ENCODE assay signal across 8 cellular contexts in genomic region chr16:66872927-66873684, GRCh38. TPM values are rescaled to one million over a fixed set of nuclear protein-coding genes. Genes with fewer than 3 reads are reported as not detected.
DNase-seq lines count a peak whose midpoint lies in the region; TF ChIP-seq lines count a peak whose summit lies in the region.

No MANE protein-coding gene starts in this region.

- H4K20me1 ChIP-seq in GM23248 (ENCODE audit: insufficient read depth), result no peaks in the 10 kb centered on the region
- H4K20me1 ChIP-seq in Karpas-422 (ENCODE audit: insufficient read depth, low read depth, low read length), result no peaks in the 10 kb centered on the region

- in situ Hi-C loops in GM23248 (cut with MboI), result loop anchor here (25.0 kb wide), 1 partner anchor 461 kb away; no protein-coding TSS in a partner anchor

- H3K27ac ChIP-seq in GM23248 (peak overlapping the region; percentile 57), Karpas-422 (ENCODE audit: low read length) (no peak overlapping the region), SJCRH30 (no peak overlapping the region), neutrophil (peak overlapping the region; percentile 72), substantia nigra (ENCODE audit: low read depth, low read length, poor library complexity, severe bottlenecking) (peak overlapping the region; percentile 49)

- peaks cover 18% of the 10 kb centered on the region for H3F3A ChIP-seq in GM23248 (ENCODE audit: insufficient read depth)

- H3K9me2 ChIP-seq in GM23248 (ENCODE audit: insufficient read depth) (no peaks in the 10 kb centered on the region), Karpas-422 (replicated peaks; ENCODE audit: insufficient read depth, low read length) (no peaks in the 10 kb centered on the region)

- H3K4me3 ChIP-seq in GM23248 (peak overlapping the region; percentile 66), Karpas-422 (ENCODE audit: low read length) (peak overlapping the region; percentile 62), SJCRH30 (peak overlapping the region; percentile 28), neutrophil (ENCODE audit: low read depth in 1 of 2, low read length in 1 of 2) (peak overlapping the region; percentile 36 to 54)

- peak; percentile 90 for TF ChIP-seq CTCF in neutrophil (IDR thresholded peaks at IDR 0.05)

- H3K4me2 ChIP-seq in GM23248 (ENCODE audit: unreplicated experiment) (peak overlapping the region; percentile 82), Karpas-422 (ENCODE audit: low read depth, low read length, poor library complexity, severe bottlenecking) (peak overlapping the region; percentile 74)

- peak overlapping the region; percentile 93 for H2AFZ ChIP-seq in GM23248
- peak overlapping the region; percentile 86 for H2AFZ ChIP-seq in Karpas-422 (ENCODE audit: low read length)

- 1 to 2% methylated on average over 40 of the region's 40 CpGs for WGBS in GM23248 (ENCODE audit: low coverage in 1 of 2, low lambda C conversion rate in 2 of 2, missing lambda C conversion rate in 2 of 2), 2 experiments

- DNase-seq in ELR (ENCODE audit: low read depth) (peak; percentile 100), GM23248 (peak; percentile 100), Karpas-422 (peak; percentile 95), SJCRH30 (peak; percentile 93 to 94), germinal center (ENCODE audit: low spot score) (peak; percentile 80), substantia nigra (lab: John Stamatoyannopoulos, UW) (peak in 48 of 49 donors; percentile 21 to 91 (median 80))
- DNase-seq in activated naive CD4-positive, alpha-beta T cell treated with Interleukin-2 at 50 U/mL for 16 hours, result peak; percentile 89

- H3K36me3 ChIP-seq in GM23248 (ENCODE audit: low read depth) (no peaks in the 10 kb centered on the region), Karpas-422 (ENCODE audit: insufficient read depth, low read length) (no peaks in the 10 kb centered on the region), SJCRH30 (no peaks in the 10 kb centered on the region), neutrophil (no peaks in the 10 kb centered on the region)

- H3K9me3 ChIP-seq in GM23248 (ENCODE audit: low read depth), result no peaks in the 10 kb centered on the region
- H3K9me3 ChIP-seq in Karpas-422 (ENCODE audit: low read length), result no peaks in the 10 kb centered on the region
- H3K9me3 ChIP-seq in SJCRH30 (replicated peaks), result no peaks in the 10 kb centered on the region
- H3K9me3 ChIP-seq in neutrophil, result no peaks in the 10 kb centered on the region

- H3K27me3 ChIP-seq in GM23248 (replicated peaks; ENCODE audit: insufficient read depth) (no peaks in the 10 kb centered on the region), Karpas-422 (ENCODE audit: low read length) (no peaks in the 10 kb centered on the region), SJCRH30 (no peaks in the 10 kb centered on the region), neutrophil (no peaks in the 10 kb centered on the region)

- H3K9ac ChIP-seq in GM23248 (peak overlapping the region; percentile 66), Karpas-422 (ENCODE audit: low read length) (peak overlapping the region; percentile 62)

- peaks cover 17% of the 10 kb centered on the region for H3K4me1 ChIP-seq in GM23248 (ENCODE audit: insufficient read depth)
- peaks cover 15% of the 10 kb centered on the region for H3K4me1 ChIP-seq in Karpas-422 (ENCODE audit: low read length)
- H3K4me1 ChIP-seq in SJCRH30, result peaks cover 20% of the 10 kb centered on the region
- peaks cover 12 to 17% of the 10 kb centered on the region in 2 experiments for H3K4me1 ChIP-seq in neutrophil (ENCODE audit: control insufficient read depth in 1 of 2, insufficient read depth in 1 of 2, low read depth in 1 of 2, low read length in 1 of 2)

- H3K79me2 ChIP-seq in GM23248 (ENCODE audit: insufficient read depth), result no peaks in the 10 kb centered on the region
- no peaks in the 10 kb centered on the region for H3K79me2 ChIP-seq in Karpas-422 (ENCODE audit: low read length)

RNA-seq across cellular contexts. Expression of gene PDP2, which starts 7.2 kb away (rescaled TPM):
- total RNA-seq in GM23248 (2014; rRNA removed; shearing (Covaris generic)), result 3.9 and 38.2 TPM in 2 replicates
- polyA plus RNA-seq in GM23248 (2016; fragmentation: Nextera tagmentation; extraction: Ambion mirVana), result 2.5 and 3.3 TPM in 2 replicates
- total RNA-seq in Karpas-422 (2014; rRNA removed; shearing (Covaris generic); ENCODE audit: low replicate concordance), result 7.7 and 11.7 TPM in 2 replicates
- total RNA-seq in SJCRH30 (2014; rRNA removed; shearing (Covaris generic)), result 13.8 and 18.1 TPM in 2 replicates

RNA-seq across cellular contexts. Expression of gene CA7, which starts 28.9 kb away (rescaled TPM):
- 0.65 TPM in 1 of 2 replicates, not detected in the other for total RNA-seq in GM23248 (2014; rRNA removed; shearing (Covaris generic))
- polyA plus RNA-seq in GM23248 (2016; fragmentation: Nextera tagmentation; extraction: Ambion mirVana), result not detected in 2 replicates
- total RNA-seq in Karpas-422 (2014; rRNA removed; shearing (Covaris generic); ENCODE audit: low replicate concordance), result not detected in 2 replicates
- total RNA-seq in SJCRH30 (2014; rRNA removed; shearing (Covaris generic)), result not detected in 2 replicates

RNA-seq across cellular contexts. Expression of gene NAE1, which starts 42.3 kb away (rescaled TPM):
- 92.5 and 106 TPM in 2 replicates for total RNA-seq in GM23248 (2014; rRNA removed; shearing (Covaris generic))
- polyA plus RNA-seq in GM23248 (2016; fragmentation: Nextera tagmentation; extraction: Ambion mirVana), result 86.3 and 90.1 TPM in 2 replicates
- total RNA-seq in Karpas-422 (2014; rRNA removed; shearing (Covaris generic); ENCODE audit: low replicate concordance), result 60.4 and 112 TPM in 2 replicates
- 168 and 195 TPM in 2 replicates for total RNA-seq in SJCRH30 (2014; rRNA removed; shearing (Covaris generic))

RNA-seq across cellular contexts. Expression of gene CDH16, which starts 45.6 kb away (rescaled TPM):
- not detected in 2 replicates for total RNA-seq in GM23248 (2014; rRNA removed; shearing (Covaris generic))
- not detected in 2 replicates for polyA plus RNA-seq in GM23248 (2016; fragmentation: Nextera tagmentation; extraction: Ambion mirVana)
- total RNA-seq in Karpas-422 (2014; rRNA removed; shearing (Covaris generic); ENCODE audit: low replicate concordance), result not detected in 2 replicates
- not detected in 2 replicates for total RNA-seq in SJCRH30 (2014; rRNA removed; shearing (Covaris generic))

RNA-seq across cellular contexts. Expression of gene RRAD, which starts 52.2 kb away (rescaled TPM):
- total RNA-seq in GM23248 (2014; rRNA removed; shearing (Covaris generic)), result 0.22 and 1.1 TPM in 2 replicates
- polyA plus RNA-seq in GM23248 (2016; fragmentation: Nextera tagmentation; extraction: Ambion mirVana), result 0.70 and 0.76 TPM in 2 replicates
- not detected in 2 replicates for total RNA-seq in Karpas-422 (2014; rRNA removed; shearing (Covaris generic); ENCODE audit: low replicate concordance)
- total RNA-seq in SJCRH30 (2014; rRNA removed; shearing (Covaris generic)), result 0.30 and 0.49 TPM in 2 replicates

Comparison
In these comparisons a context has a peak if more than half of its experiments do, and no peak if none do; other contexts are left out.
1. H3K27ac ChIP-seq: peak in GM23248 (single experiment), neutrophil (single experiment) and substantia nigra (single experiment); none in Karpas-422 (single experiment) and SJCRH30 (single experiment).
2. Peak in every context shown above with its lines, with median percentiles within 50 percentile points of each other: DNase-seq and H3K4me3 ChIP-seq.